2 cellular contexts compared by ENCODE assay signal in the genomic region with DNA sequence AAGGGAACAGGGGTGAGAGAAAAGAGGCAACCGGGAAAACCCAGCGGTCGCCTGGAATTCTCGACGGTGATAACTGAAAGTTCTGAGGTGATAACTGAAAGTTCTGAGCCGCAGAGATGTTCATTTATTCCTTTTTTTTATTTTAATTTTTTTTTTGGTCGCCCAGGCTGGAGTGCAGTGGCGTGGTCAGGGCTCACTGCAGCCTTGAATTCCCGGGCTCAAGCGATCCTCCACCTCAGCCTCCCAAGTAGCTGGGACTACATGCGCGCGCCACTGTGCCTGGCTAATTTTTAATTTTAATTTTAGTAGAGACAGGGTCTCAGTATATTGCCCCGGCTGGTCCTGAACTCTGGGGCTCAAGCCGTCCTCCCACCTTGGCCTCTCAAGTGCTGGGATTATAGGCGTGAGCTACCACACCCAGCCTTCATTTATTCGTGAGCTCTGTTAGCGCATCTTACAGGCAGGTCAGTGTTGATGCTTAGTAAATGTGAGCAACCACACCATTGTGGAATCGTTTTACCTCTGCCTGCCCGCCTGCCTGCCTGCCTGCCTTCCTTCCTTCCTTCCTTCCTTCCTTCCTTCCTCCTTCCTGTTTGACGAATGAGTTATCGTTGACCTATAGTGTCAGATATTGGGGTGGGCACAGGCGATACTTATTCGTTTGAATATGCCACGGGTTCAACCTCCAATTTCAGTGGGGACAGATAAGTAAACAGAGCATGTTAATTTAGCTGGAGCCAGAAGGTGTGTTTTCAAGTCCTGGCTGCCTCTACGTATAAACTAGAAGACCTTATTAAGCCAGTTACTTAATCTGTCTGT.
A peak's percentile ranks its signal among the peaks of the same experiment; 100 is the strongest.
TF ChIP-seq lines count a peak whose summit lies in the region.

No MANE protein-coding gene starts in this region.

TF ChIP-seq in A549, 52 proteins besides CTCF, POLR2A, EP300 and RAD21:
- TF ChIP-seq ZFP36 (IDR thresholded peaks at IDR 0.05; ENCODE audit: borderline replicate concordance, partially characterized antibody) (peak; percentile 2), SREBF2 (IDR thresholded peaks at IDR 0.05) (no peak), PHF8 (IDR thresholded peaks at IDR 0.05; ENCODE audit: borderline replicate concordance, low read depth) (peak; percentile 63; the same call in 1 of the 2 replicates), TFCP2L1 (CRISPR knock-in tag; IDR thresholded peaks at IDR 0.05) (no peak), CHD2 (IDR thresholded peaks at IDR 0.05; ENCODE audit: low read length, partially characterized antibody) (peak; percentile 0), CEBPB (IDR thresholded peaks at IDR 0.05) (no peak), NR3C1 (IDR thresholded peaks at IDR 0.05) (no peak)
TF ChIP-seq in A549: peak in this region for 3.

TF ChIP-seq in HepG2, 621 proteins besides CTCF, POLR2A, EP300 and RAD21 (continued from another document and continues in another):
- no peak for TF ChIP-seq SOX13 (IDR thresholded peaks at IDR 0.05)
- no peak for TF ChIP-seq SOX13 (CRISPR knock-in tag; conservative IDR thresholded peaks at IDR 0.05 in 1 of 2, IDR thresholded peaks at IDR 0.05 in 1 of 2)
- TF ChIP-seq, protein P1, sequence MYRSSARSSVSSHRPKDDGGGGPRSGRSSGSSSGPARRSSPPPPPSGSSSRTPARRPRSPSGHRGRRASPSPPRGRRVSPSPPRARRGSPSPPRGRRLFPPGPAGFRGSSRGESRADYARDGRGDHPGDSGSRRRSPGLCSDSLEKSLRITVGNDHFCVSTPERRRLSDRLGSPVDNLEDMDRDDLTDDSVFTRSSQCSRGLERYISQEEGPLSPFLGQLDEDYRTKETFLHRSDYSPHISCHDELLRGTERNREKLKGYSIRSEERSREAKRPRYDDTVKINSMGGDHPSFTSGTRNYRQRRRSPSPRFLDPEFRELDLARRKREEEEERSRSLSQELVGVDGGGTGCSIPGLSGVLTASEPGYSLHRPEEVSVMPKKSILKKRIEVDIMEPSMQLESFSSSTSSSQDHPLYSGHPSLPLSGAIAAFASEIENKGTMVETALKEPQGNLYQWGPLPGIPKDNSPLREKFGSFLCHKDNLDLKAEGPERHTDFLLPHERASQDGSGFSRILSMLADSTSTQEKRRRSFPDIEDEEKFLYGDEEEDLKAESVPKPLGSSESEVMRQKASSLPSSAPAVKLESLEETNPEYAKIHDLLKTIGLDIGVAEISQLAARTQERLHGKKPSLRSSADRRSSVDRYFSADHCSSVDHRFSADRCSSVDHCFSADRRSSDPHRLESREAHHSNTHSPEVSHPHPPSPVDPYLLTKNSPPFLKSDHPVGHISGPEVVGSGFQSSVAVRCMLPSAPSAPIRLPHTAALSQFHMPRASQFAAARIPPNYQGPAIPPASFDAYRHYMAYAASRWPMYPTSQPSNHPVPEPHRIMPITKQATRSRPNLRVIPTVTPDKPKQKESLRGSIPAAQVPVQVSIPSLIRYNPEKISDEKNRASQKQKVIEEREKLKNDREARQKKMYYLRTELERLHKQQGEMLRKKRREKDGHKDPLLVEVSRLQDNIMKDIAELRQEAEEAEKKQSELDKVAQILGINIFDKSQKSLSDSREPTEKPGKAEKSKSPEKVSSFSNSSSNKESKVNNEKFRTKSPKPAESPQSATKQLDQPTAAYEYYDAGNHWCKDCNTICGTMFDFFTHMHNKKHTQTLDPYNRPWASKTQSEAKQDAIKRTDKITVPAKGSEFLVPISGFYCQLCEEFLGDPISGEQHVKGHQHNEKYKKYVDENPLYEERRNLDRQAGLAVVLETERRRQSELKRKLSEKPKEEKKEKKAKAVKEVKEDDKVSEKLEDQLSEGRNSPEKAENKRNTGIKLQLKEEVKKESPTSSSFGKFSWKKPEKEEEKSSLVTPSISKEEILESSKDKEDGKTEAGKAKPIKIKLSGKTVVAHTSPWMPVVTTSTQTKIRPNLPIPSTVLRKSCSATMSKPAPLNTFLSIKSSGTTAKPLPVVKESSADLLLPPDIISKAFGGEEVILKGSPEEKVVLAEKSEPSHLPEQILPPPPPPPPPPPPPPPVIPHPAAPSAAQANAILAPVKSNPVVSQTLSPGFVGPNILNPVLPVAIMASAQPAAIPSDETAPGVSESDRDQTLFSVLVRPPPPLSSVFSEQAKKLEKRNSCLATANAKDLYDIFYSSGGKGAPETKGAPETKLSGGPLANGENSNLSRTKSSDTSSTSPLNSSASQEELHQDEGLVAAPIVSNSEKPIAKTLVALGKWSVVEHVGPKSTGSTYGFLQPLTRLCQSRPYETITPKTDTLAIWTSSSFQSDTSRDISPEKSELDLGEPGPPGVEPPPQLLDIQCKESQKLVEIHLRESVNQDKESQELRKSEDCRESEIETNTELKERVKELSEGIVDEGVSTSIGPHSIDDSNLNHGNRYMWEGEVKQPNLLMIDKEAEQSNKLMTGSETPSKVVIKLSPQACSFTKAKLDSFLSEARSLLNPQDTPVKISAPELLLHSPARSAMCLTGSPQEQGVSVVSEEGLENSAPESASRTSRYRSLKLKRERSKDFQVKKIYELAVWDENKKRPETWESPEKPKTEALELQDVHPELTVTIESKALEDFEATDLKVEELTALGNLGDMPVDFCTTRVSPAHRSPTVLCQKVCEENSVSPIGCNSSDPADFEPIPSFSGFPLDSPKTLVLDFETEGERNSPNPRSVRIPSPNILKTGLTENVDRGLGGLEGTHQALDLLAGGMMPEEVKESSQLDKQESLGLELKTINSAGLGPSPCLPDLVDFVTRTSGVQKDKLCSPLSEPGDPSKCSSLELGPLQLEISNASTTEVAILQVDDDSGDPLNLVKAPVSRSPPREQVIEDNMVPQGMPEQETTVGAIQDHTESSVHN (CRISPR knock-in tag; IDR thresholded peaks at IDR 0.05) = no peak
- no peak for TF ChIP-seq RFXAP (CRISPR knock-in tag; IDR thresholded peaks at IDR 0.05; ENCODE audit: borderline replicate concordance)
- 0 out of 2 replicates have a peak, but pooled peaks have one; percentile 5 for TF ChIP-seq NFE2L2 (IDR thresholded peaks at IDR 0.05; ENCODE audit: low read length)
- peak; percentile 1; the same call in 1 of the 2 replicates for TF ChIP-seq ZNF761 (CRISPR knock-in tag; conservative IDR thresholded peaks at IDR 0.05)
- TF ChIP-seq ELF4 (CRISPR knock-in tag; IDR thresholded peaks at IDR 0.05; ENCODE audit: borderline replicate concordance) = 0 out of 2 replicates have a peak, but pooled peaks have one; percentile 48
- TF ChIP-seq ZNF552 (CRISPR knock-in tag; IDR thresholded peaks at IDR 0.05; ENCODE audit: borderline replicate concordance) = 0 out of 2 replicates have a peak, but pooled peaks have one; percentile 46
- no peak for TF ChIP-seq NR2C2 (CRISPR knock-in tag; IDR thresholded peaks at IDR 0.05; ENCODE audit: borderline replicate concordance)
- TF ChIP-seq ZFY (CRISPR knock-in tag; IDR thresholded peaks at IDR 0.05) = no peak
- 0 out of 2 replicates have a peak, but pooled peaks have one; percentile 23 for TF ChIP-seq LCORL (IDR thresholded peaks at IDR 0.05)
- no peak for TF ChIP-seq LCORL (CRISPR knock-in tag; IDR thresholded peaks at IDR 0.05)
- TF ChIP-seq ZBTB38 (CRISPR knock-in tag; IDR thresholded peaks at IDR 0.05) = peak; percentile 15; the same call in 1 of the 2 replicates
- TF ChIP-seq ZNF839 (CRISPR knock-in tag; IDR thresholded peaks at IDR 0.05; ENCODE audit: borderline replicate concordance) = no peak
- TF ChIP-seq ZMYM3 (CRISPR knock-in tag; IDR thresholded peaks at IDR 0.05) = peak; percentile 9
- no peak for TF ChIP-seq SPEN (CRISPR knock-in tag; IDR thresholded peaks at IDR 0.05; ENCODE audit: low read depth)
- 0 out of 2 replicates have a peak, but pooled peaks have one; percentile 53 for TF ChIP-seq ZNF460 (CRISPR knock-in tag; IDR thresholded peaks at IDR 0.05; ENCODE audit: borderline replicate concordance)
- peak; percentile 14; the same call in 1 of the 2 replicates for TF ChIP-seq POLR2AphosphoS5 (IDR thresholded peaks at IDR 0.05; ENCODE audit: low read depth, low read length)
- peak; percentile 46; the same call in 1 of the 2 replicates for TF ChIP-seq ZC3H13 (CRISPR knock-in tag; IDR thresholded peaks at IDR 0.05)
- TF ChIP-seq GZF1 (CRISPR knock-in tag; IDR thresholded peaks at IDR 0.05) = 0 out of 2 replicates have a peak, but pooled peaks have one; percentile 7
- 0 out of 2 replicates have a peak, but pooled peaks have one; percentile 28 for TF ChIP-seq SALL1 (CRISPR knock-in tag; IDR thresholded peaks at IDR 0.05)
- TF ChIP-seq, protein P2, sequence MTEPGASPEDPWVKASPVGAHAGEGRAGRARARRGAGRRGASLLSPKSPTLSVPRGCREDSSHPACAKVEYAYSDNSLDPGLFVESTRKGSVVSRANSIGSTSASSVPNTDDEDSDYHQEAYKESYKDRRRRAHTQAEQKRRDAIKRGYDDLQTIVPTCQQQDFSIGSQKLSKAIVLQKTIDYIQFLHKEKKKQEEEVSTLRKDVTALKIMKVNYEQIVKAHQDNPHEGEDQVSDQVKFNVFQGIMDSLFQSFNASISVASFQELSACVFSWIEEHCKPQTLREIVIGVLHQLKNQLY (CRISPR knock-in tag; IDR thresholded peaks at IDR 0.05) = 0 out of 2 replicates have a peak, but pooled peaks have one; percentile 10
- TF ChIP-seq, protein P3, sequence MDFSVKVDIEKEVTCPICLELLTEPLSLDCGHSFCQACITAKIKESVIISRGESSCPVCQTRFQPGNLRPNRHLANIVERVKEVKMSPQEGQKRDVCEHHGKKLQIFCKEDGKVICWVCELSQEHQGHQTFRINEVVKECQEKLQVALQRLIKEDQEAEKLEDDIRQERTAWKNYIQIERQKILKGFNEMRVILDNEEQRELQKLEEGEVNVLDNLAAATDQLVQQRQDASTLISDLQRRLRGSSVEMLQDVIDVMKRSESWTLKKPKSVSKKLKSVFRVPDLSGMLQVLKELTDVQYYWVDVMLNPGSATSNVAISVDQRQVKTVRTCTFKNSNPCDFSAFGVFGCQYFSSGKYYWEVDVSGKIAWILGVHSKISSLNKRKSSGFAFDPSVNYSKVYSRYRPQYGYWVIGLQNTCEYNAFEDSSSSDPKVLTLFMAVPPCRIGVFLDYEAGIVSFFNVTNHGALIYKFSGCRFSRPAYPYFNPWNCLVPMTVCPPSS (IDR thresholded peaks at IDR 0.05) = no peak
- TF ChIP-seq, protein P4, sequence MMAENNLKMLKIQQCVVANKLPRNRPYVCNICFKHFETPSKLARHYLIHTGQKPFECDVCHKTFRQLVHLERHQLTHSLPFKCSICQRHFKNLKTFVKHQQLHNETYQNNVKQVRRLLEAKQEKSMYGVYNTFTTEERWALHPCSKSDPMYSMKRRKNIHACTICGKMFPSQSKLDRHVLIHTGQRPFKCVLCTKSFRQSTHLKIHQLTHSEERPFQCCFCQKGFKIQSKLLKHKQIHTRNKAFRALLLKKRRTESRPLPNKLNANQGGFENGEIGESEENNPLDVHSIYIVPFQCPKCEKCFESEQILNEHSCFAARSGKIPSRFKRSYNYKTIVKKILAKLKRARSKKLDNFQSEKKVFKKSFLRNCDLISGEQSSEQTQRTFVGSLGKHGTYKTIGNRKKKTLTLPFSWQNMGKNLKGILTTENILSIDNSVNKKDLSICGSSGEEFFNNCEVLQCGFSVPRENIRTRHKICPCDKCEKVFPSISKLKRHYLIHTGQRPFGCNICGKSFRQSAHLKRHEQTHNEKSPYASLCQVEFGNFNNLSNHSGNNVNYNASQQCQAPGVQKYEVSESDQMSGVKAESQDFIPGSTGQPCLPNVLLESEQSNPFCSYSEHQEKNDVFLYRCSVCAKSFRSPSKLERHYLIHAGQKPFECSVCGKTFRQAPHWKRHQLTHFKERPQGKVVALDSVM (CRISPR knock-in tag; IDR thresholded peaks at IDR 0.05) = peak; percentile 83
- no peak for TF ChIP-seq ZNF282 (IDR thresholded peaks at IDR 0.05; ENCODE audit: partially characterized antibody)
- TF ChIP-seq, protein P5, sequence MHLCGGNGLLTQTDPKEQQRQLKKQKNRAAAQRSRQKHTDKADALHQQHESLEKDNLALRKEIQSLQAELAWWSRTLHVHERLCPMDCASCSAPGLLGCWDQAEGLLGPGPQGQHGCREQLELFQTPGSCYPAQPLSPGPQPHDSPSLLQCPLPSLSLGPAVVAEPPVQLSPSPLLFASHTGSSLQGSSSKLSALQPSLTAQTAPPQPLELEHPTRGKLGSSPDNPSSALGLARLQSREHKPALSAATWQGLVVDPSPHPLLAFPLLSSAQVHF (CRISPR knock-in tag; IDR thresholded peaks at IDR 0.05) = peak; percentile 62; the same call in 1 of the 2 replicates
- 0 out of 2 replicates have a peak, but pooled peaks have one; percentile 30 for TF ChIP-seq JUNB (CRISPR knock-in tag; IDR thresholded peaks at IDR 0.05; ENCODE audit: borderline replicate concordance)
- no peak for TF ChIP-seq ZNF644 (CRISPR knock-in tag; IDR thresholded peaks at IDR 0.05; ENCODE audit: low read depth)
- TF ChIP-seq ZNF549 (CRISPR knock-in tag; IDR thresholded peaks at IDR 0.05) = no peak
- TF ChIP-seq, protein P6, sequence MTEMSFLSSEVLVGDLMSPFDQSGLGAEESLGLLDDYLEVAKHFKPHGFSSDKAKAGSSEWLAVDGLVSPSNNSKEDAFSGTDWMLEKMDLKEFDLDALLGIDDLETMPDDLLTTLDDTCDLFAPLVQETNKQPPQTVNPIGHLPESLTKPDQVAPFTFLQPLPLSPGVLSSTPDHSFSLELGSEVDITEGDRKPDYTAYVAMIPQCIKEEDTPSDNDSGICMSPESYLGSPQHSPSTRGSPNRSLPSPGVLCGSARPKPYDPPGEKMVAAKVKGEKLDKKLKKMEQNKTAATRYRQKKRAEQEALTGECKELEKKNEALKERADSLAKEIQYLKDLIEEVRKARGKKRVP (CRISPR knock-in tag; IDR thresholded peaks at IDR 0.05) = 0 out of 4 replicates have a peak, but pooled peaks of 1 of the 2 experiments have one; percentile 36
- no peak for TF ChIP-seq PCBP1 (IDR thresholded peaks at IDR 0.05; ENCODE audit: borderline replicate concordance, low read depth, low read length)
- no peak for TF ChIP-seq TAF15 (IDR thresholded peaks at IDR 0.05; ENCODE audit: low read depth, low read length, poor library complexity, severe bottlenecking)
- 0 out of 4 replicates have a peak, but pooled peaks of 1 of the 2 experiments have one; percentile 2 for TF ChIP-seq NR2F1 (CRISPR knock-in tag; IDR thresholded peaks at IDR 0.05)
- no peak for TF ChIP-seq PRDM4 (CRISPR knock-in tag; IDR thresholded peaks at IDR 0.05; ENCODE audit: borderline replicate concordance)
- TF ChIP-seq ZNF746 (CRISPR knock-in tag; IDR thresholded peaks at IDR 0.05) = 0 out of 2 replicates have a peak, but pooled peaks have one; percentile 48
- TF ChIP-seq ZNF780A (CRISPR knock-in tag; IDR thresholded peaks at IDR 0.05) = peak; percentile 46; the same call in 1 of the 2 replicates
- 0 out of 2 replicates have a peak, but pooled peaks have one; percentile 3 for TF ChIP-seq PHF20 (CRISPR knock-in tag; IDR thresholded peaks at IDR 0.05)
- no peak for TF ChIP-seq THYN1 (CRISPR knock-in tag; IDR thresholded peaks at IDR 0.05; ENCODE audit: borderline replicate concordance, low read depth)
